Comparison of ENCODE assay signal across 33 cellular contexts in the genomic region with DNA sequence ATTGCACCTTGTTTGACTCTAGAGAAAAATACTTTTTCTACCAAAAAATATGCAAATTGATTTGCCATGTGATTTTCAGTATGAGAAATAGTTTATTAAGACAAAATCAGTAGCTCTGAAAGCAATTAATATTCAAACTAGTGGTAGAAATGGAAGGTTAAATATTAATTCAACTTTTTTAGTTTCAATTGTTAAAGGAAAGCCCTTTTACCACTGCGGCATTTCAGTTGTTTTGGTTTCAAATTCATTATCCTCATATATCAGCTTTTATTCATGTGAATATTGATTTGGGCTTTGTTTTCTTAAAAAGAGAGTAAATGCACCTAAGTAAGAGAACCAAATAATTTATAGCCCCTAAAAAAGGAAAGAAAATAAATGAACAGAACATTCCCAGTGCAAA.
"Had no signal": no experiment of that assay in that cellular context is flagged by ENCODE, and none has a peak within 500 bp of the region (broad histone marks: within the 10 kb centered on the region; RNA-seq: fewer than 3 reads in every experiment).

No MANE protein-coding gene starts in this region.

- H3K36me3 Mint-ChIP-seq: activated CD4-positive, alpha-beta memory T cell treated with anti-CD3 and anti-CD28 coated beads for 36 hours; activated naive CD4-positive, alpha-beta T cell treated with anti-CD3 and anti-CD28 coated beads, Interleukin-2, amount 10 ng/mL, durations not matched to agents 7 days and 5 days; activated naive CD4-positive, alpha-beta T cell treated with anti-CD3 and anti-CD28 coated beads, Interleukin-2, amount 50 U/mL, for 24 hours; activated naive CD8-positive, alpha-beta T cell; activated naive CD8-positive, alpha-beta T cell treated with anti-CD3 and anti-CD28 coated beads, Interleukin-2, amount 10 ng/mL, durations not matched to agents 7 days and 5 days; brain had no signal

- H3K9me3 Mint-ChIP-seq: activated B cell treated with CpG ODN at 0.5 μM for 24 hours; activated CD4-positive, alpha-beta memory T cell treated with anti-CD3 and anti-CD28 coated beads for 36 hours; activated CD4-positive, alpha-beta T cell treated with anti-CD3 and anti-CD28 coated beads, Interleukin-2, amount 10 ng/mL, durations not matched to agents 24 days and 14 days; activated CD8-positive, alpha-beta T cell treated with anti-CD3 and anti-CD28 coated beads for 36 hours; activated naive CD8-positive, alpha-beta T cell treated with anti-CD3 and anti-CD28 coated beads, Interleukin-2, amount 10 ng/mL, durations not matched to agents 7 days and 5 days; activated naive CD8-positive, alpha-beta T cell treated with anti-CD3 and anti-CD28 coated beads, Interleukin-2, amount 50 U/mL, for 24 hours; activated T-helper 2 cell treated with anti-CD3 and anti-CD28 coated beads, Interferon-gamma antibody, Interleukin-2, Interleukin-4, amounts not matched to agents 10 μg/mL and 5 μg/mL and 100 μg/mL, durations not matched to agents 14 hours and 24 hours and 36 hours; T-helper 1 cell treated with Interleukin-12 subunit alpha and Interleukin-12 subunit beta and Interleukin-4 antibody, amounts not matched to agents 30 μg/mL and 1 μg/mL, for 36 hours; T-helper 2 cell treated with Interferon-gamma antibody and Interleukin-4, amounts not matched to agents 5 μg/mL and 100 μg/mL, for 36 hours had no signal

- H3K27me3 Mint-ChIP-seq: activated B cell treated with CpG ODN at 0.5 μM for 24 hours; activated CD4-positive, alpha-beta memory T cell treated with anti-CD3 and anti-CD28 coated beads for 36 hours; activated CD4-positive, alpha-beta T cell treated with anti-CD3 and anti-CD28 coated beads, Interleukin-2, amount 10 ng/mL, durations not matched to agents 24 days and 14 days; activated CD8-positive, alpha-beta T cell treated with anti-CD3 and anti-CD28 coated beads for 36 hours; activated naive CD4-positive, alpha-beta T cell treated with anti-CD3 and anti-CD28 coated beads, Interleukin-2, amount 10 ng/mL, durations not matched to agents 7 days and 5 days; activated naive CD4-positive, alpha-beta T cell treated with anti-CD3 and anti-CD28 coated beads, Interleukin-2, amount 50 U/mL, for 24 hours; activated naive CD8-positive, alpha-beta T cell; activated naive CD8-positive, alpha-beta T cell treated with anti-CD3 and anti-CD28 coated beads, Interleukin-2, amount 10 ng/mL, durations not matched to agents 7 days and 5 days; activated naive CD8-positive, alpha-beta T cell treated with anti-CD3 and anti-CD28 coated beads, Interleukin-2, amount 50 U/mL, for 24 hours; brain; central memory CD8-positive, alpha-beta T cell had no signal

- FAIRE-seq: bronchial epithelial cell, TTC549 had no signal

- H3K27ac Mint-ChIP-seq: activated B cell treated with CpG ODN at 0.5 μM for 24 hours; activated CD4-positive, alpha-beta memory T cell treated with anti-CD3 and anti-CD28 coated beads for 36 hours; activated CD4-positive, alpha-beta T cell treated with anti-CD3 and anti-CD28 coated beads, Interleukin-2, amount 10 ng/mL, durations not matched to agents 24 days and 14 days; activated CD8-positive, alpha-beta T cell treated with anti-CD3 and anti-CD28 coated beads for 36 hours; activated naive CD4-positive, alpha-beta T cell treated with anti-CD3 and anti-CD28 coated beads, Interleukin-2, amount 10 ng/mL, durations not matched to agents 7 days and 5 days; activated naive CD4-positive, alpha-beta T cell treated with anti-CD3 and anti-CD28 coated beads, Interleukin-2, amount 50 U/mL, for 24 hours; activated naive CD8-positive, alpha-beta T cell; activated naive CD8-positive, alpha-beta T cell treated with anti-CD3 and anti-CD28 coated beads, Interleukin-2, amount 10 ng/mL, durations not matched to agents 7 days and 5 days; activated naive CD8-positive, alpha-beta T cell treated with anti-CD3 and anti-CD28 coated beads, Interleukin-2, amount 50 U/mL, for 24 hours; activated T-helper 2 cell treated with anti-CD3 and anti-CD28 coated beads, Interferon-gamma antibody, Interleukin-2, Interleukin-4, amounts not matched to agents 10 μg/mL and 5 μg/mL and 100 μg/mL, durations not matched to agents 14 hours and 24 hours and 36 hours; brain; T-helper 1 cell treated with Interleukin-12 subunit alpha and Interleukin-12 subunit beta and Interleukin-4 antibody, amounts not matched to agents 30 μg/mL and 1 μg/mL, for 36 hours; T-helper 2 cell treated with Interferon-gamma antibody and Interleukin-4, amounts not matched to agents 5 μg/mL and 100 μg/mL, for 36 hours had no signal

- ATAC-seq: activated CD8-positive, alpha-beta T cell treated with anti-CD3 and anti-CD28 coated beads for 36 hours; activated naive CD8-positive, alpha-beta T cell treated with anti-CD3 and anti-CD28 coated beads, Interleukin-2, amount 50 U/mL, for 24 hours had no signal

- DNase-seq: activated B cell treated with CpG ODN at 0.5 μM for 24 hours; activated CD4-positive, alpha-beta memory T cell treated with anti-CD3 and anti-CD28 coated beads for 36 hours; activated CD4-positive, alpha-beta T cell treated with anti-CD3 and anti-CD28 coated beads for 4 hours; activated CD4-positive, alpha-beta T cell treated with anti-CD3 and anti-CD28 coated beads, Interleukin-2, amount 10 ng/mL, durations not matched to agents 24 days and 14 days; activated CD4-positive, alpha-beta T cell treated with anti-CD3 and anti-CD28 coated beads, Interleukin-2, amount 50 U/mL, for 1 hour; activated CD4-positive, alpha-beta T cell treated with anti-CD3 and anti-CD28 coated beads, Interleukin-2, amount 50 U/mL, for 4 hours; activated CD4-positive, CD25-positive, alpha-beta regulatory T cell treated with anti-CD3 and anti-CD28 coated beads, Interleukin-2, amount 50 U/mL, for 72 hours; activated CD8-positive, alpha-beta memory T cell treated with anti-CD3 and anti-CD28 coated beads, Interleukin-2, amount 50 U/mL, for 4 hours; activated CD8-positive, alpha-beta T cell treated with anti-CD3 and anti-CD28 coated beads for 36 hours; activated effector memory CD4-positive, alpha-beta T cell treated with Interleukin-2 at 50 U/mL for 16 hours; activated gamma-delta T cell; activated naive CD4-positive, alpha-beta T cell treated with anti-CD3 and anti-CD28 coated beads, Interleukin-2, amount 10 ng/mL, durations not matched to agents 7 days and 5 days; activated naive CD4-positive, alpha-beta T cell treated with Interleukin-2 at 50 U/mL for 16 hours; activated naive CD8-positive, alpha-beta T cell treated with anti-CD3 and anti-CD28 coated beads, Interleukin-2, amount 10 ng/mL, durations not matched to agents 7 days and 5 days; activated naive CD8-positive, alpha-beta T cell treated with anti-CD3 and anti-CD28 coated beads, Interleukin-2, amount 50 U/mL, for 24 hours; activated T-cell treated with anti-CD3 and anti-CD28 coated beads for 4 hours; activated T-cell treated with anti-CD3 and anti-CD28 coated beads, Interleukin-2, amount 50 U/mL, for 1 hour; activated T-cell treated with anti-CD3 and anti-CD28 coated beads, Interleukin-2, amount 50 U/mL, for 48 hours; amygdala; anterior cingulate cortex; caudate nucleus; cerebellar nuclear complex; T-helper 2 cell; T-helper 9 cell had no signal

- H3K4me1 Mint-ChIP-seq: activated B cell treated with CpG ODN at 0.5 μM for 24 hours; activated CD4-positive, alpha-beta T cell treated with anti-CD3 and anti-CD28 coated beads, Interleukin-2, amount 10 ng/mL, durations not matched to agents 24 days and 14 days; activated naive CD4-positive, alpha-beta T cell treated with anti-CD3 and anti-CD28 coated beads, Interleukin-2, amount 10 ng/mL, durations not matched to agents 7 days and 5 days; activated naive CD4-positive, alpha-beta T cell treated with anti-CD3 and anti-CD28 coated beads, Interleukin-2, amount 50 U/mL, for 24 hours; activated naive CD8-positive, alpha-beta T cell treated with anti-CD3 and anti-CD28 coated beads, Interleukin-2, amount 10 ng/mL, durations not matched to agents 7 days and 5 days; activated naive CD8-positive, alpha-beta T cell treated with anti-CD3 and anti-CD28 coated beads, Interleukin-2, amount 50 U/mL, for 24 hours; brain; central memory CD8-positive, alpha-beta T cell had no signal

- H3K4me3 Mint-ChIP-seq: activated B cell treated with CpG ODN at 0.5 μM for 24 hours; activated CD4-positive, alpha-beta memory T cell treated with anti-CD3 and anti-CD28 coated beads for 36 hours; activated CD4-positive, alpha-beta T cell treated with anti-CD3 and anti-CD28 coated beads, Interleukin-2, amount 10 ng/mL, durations not matched to agents 24 days and 14 days; activated CD8-positive, alpha-beta T cell treated with anti-CD3 and anti-CD28 coated beads for 36 hours; activated naive CD4-positive, alpha-beta T cell treated with anti-CD3 and anti-CD28 coated beads, Interleukin-2, amount 10 ng/mL, durations not matched to agents 7 days and 5 days; activated naive CD4-positive, alpha-beta T cell treated with anti-CD3 and anti-CD28 coated beads, Interleukin-2, amount 50 U/mL, for 24 hours; activated naive CD8-positive, alpha-beta T cell; activated naive CD8-positive, alpha-beta T cell treated with anti-CD3 and anti-CD28 coated beads, Interleukin-2, amount 10 ng/mL, durations not matched to agents 7 days and 5 days; activated naive CD8-positive, alpha-beta T cell treated with anti-CD3 and anti-CD28 coated beads, Interleukin-2, amount 50 U/mL, for 24 hours; brain; central memory CD8-positive, alpha-beta T cell; T-helper 1 cell treated with Interleukin-12 subunit alpha and Interleukin-12 subunit beta and Interleukin-4 antibody, amounts not matched to agents 30 μg/mL and 1 μg/mL, for 36 hours; T-helper 2 cell treated with Interferon-gamma antibody and Interleukin-4, amounts not matched to agents 5 μg/mL and 100 μg/mL, for 36 hours had no signal
